In genomic region chr17:64413505-64413904, GRCh38 we compare ENCODE assay signal across 12 cellular contexts. TPM values are rescaled to one million over a fixed set of nuclear protein-coding genes. Genes with fewer than 3 reads are reported as not detected.
DNase-seq lines count a peak whose midpoint lies in the region; ATAC-seq and TF ChIP-seq lines count a peak whose summit lies in the region.
"Had no signal": no experiment of that assay in that cellular context is flagged by ENCODE, and none has a peak within 500 bp of the region (broad histone marks: within the 10 kb centered on the region; RNA-seq: fewer than 3 reads in every experiment).

No MANE protein-coding gene starts in this region.

- H3K27ac Mint-ChIP-seq in endothelial cell (ENCODE audit: unreplicated experiment) (peak overlapping the region; percentile 100), progenitor cell of endocrine pancreas (no peak overlapping the region)
- H3K27ac Mint-ChIP-seq: activated T-helper 2 cell treated with anti-CD3 and anti-CD28 coated beads, Interferon-gamma antibody, Interleukin-2, Interleukin-4, amounts not matched to agents 10 μg/mL and 5 μg/mL and 100 μg/mL, durations not matched to agents 14 hours and 24 hours and 36 hours had no signal

- peak; percentile 54 for ATAC-seq in GM19397 (IDR thresholded peaks at IDR 0.05; ENCODE audit: unreplicated experiment)
- peak; percentile 67 for ATAC-seq in HG03378 (IDR thresholded peaks at IDR 0.05; ENCODE audit: unreplicated experiment)
- ATAC-seq: T-cell had no signal

- H3K36me3 Mint-ChIP-seq in endothelial cell (ENCODE audit: low read depth, unreplicated experiment), result peaks cover 4% of the 10 kb centered on the region
- no peaks in the 10 kb centered on the region for H3K36me3 Mint-ChIP-seq in progenitor cell of endocrine pancreas (ENCODE audit: insufficient read depth)
- H3K36me3 Mint-ChIP-seq: CD8-positive, alpha-beta memory T cell; T-cell had no signal

- H3K4me1 Mint-ChIP-seq in endothelial cell (ENCODE audit: unreplicated experiment), result peaks cover 43% of the 10 kb centered on the region
- peaks cover 12% of the 10 kb centered on the region for H3K4me1 Mint-ChIP-seq in progenitor cell of endocrine pancreas (ENCODE audit: low read depth)

- peak overlapping the region; percentile 62 for H3K4me3 Mint-ChIP-seq in endothelial cell (ENCODE audit: unreplicated experiment)
- no peak overlapping the region for H3K4me3 Mint-ChIP-seq in progenitor cell of endocrine pancreas (ENCODE audit: low read depth)
- H3K4me3 Mint-ChIP-seq: CD8-positive, alpha-beta memory T cell had no signal

- TF ChIP-seq CTCF in endothelial cell (IDR thresholded peaks at IDR 0.05; ENCODE audit: unreplicated experiment), result no peak
- TF ChIP-seq CTCF in progenitor cell of endocrine pancreas (IDR thresholded peaks at IDR 0.05; ENCODE audit: unreplicated experiment), result no peak

- H3K27me3 Mint-ChIP-seq in endothelial cell (ENCODE audit: unreplicated experiment) (peaks cover 3% of the 10 kb centered on the region), progenitor cell of endocrine pancreas (no peaks in the 10 kb centered on the region)
- H3K27me3 Mint-ChIP-seq: CD8-positive, alpha-beta memory T cell; T-cell had no signal

- H3K9me3 Mint-ChIP-seq in endothelial cell (ENCODE audit: unreplicated experiment), result no peaks in the 10 kb centered on the region
- H3K9me3 Mint-ChIP-seq in progenitor cell of endocrine pancreas (ENCODE audit: low read depth), result no peaks in the 10 kb centered on the region
- H3K9me3 Mint-ChIP-seq: activated T-helper 2 cell treated with anti-CD3 and anti-CD28 coated beads, Interferon-gamma antibody, Interleukin-2, Interleukin-4, amounts not matched to agents 10 μg/mL and 5 μg/mL and 100 μg/mL, durations not matched to agents 14 hours and 24 hours and 36 hours; CD8-positive, alpha-beta memory T cell; T-cell had no signal

- DNase-seq in CD1c-positive myeloid dendritic cell (ENCODE audit: extremely low spot score) (peak; percentile 51), endothelial cell (ENCODE audit: low spot score) (no peak), progenitor cell of endocrine pancreas (ENCODE audit: low spot score, unreplicated experiment) (no peak), NCI-H446 treated with DMSO at 0.1 percent for 48 hours (lab: John Stamatoyannopoulos, UW) (no peak), HUDEP-2 (lab: John Stamatoyannopoulos, UW; ENCODE audit: unreplicated experiment in 76 of 76) (no peak), EL (no peak)
- DNase-seq: CD8-positive, alpha-beta memory T cell; stimulated activated CD4-positive, alpha-beta T cell treated with anti-CD3 and anti-CD28 coated beads, Interleukin-15, amount 100 ng/mL, for 24 hours; T-cell had no signal

RNA-seq across cellular contexts. Expression of gene PECAM1, which starts 22.8 kb away (rescaled TPM):
- total RNA-seq in endothelial cell (ENCODE audit: unreplicated experiment), result 844 TPM
- total RNA-seq in progenitor cell of endocrine pancreas, result 0.04 and 0.19 TPM in 2 replicates

RNA-seq across cellular contexts. Expression of gene MILR1, which starts 35.4 kb away (rescaled TPM):
- total RNA-seq in endothelial cell (ENCODE audit: unreplicated experiment) (1.6 TPM), progenitor cell of endocrine pancreas (not detected in 2 replicates)

Comparison
In these comparisons a context has a peak if more than half of its experiments do, and no peak if none do; other contexts are left out.
1. RNA of gene PECAM1, which starts 22.8 kb away (total RNA-seq): 844 TPM in endothelial cell (single experiment); 0.04 to 0.19 TPM in progenitor cell of endocrine pancreas; every median in the first group is over 100 times any median in the second.